Comparison of ENCODE assay signal across 29 cellular contexts in genomic region chr4:157918036-157918832, GRCh38.
"Had no signal": no experiment of that assay in that cellular context is flagged by ENCODE, and none has a peak within 500 bp of the region (broad histone marks: within the 10 kb centered on the region; RNA-seq: fewer than 3 reads in every experiment).

No MANE protein-coding gene starts in this region.

- DNase-seq: activated CD4-positive, alpha-beta T cell treated with anti-CD3 and anti-CD28 coated beads, Interleukin-2, amount 10 ng/mL, durations not matched to agents 7 days and 5 days; activated CD4-positive, CD25-positive, alpha-beta regulatory T cell treated with anti-CD3 and anti-CD28 coated beads, Interleukin-2, amount 50 U/mL, for 72 hours; activated CD8-positive, alpha-beta memory T cell treated with anti-CD3 and anti-CD28 coated beads, Interleukin-2, amount 10 ng/mL, durations not matched to agents 7 days and 5 days; activated CD8-positive, alpha-beta T cell treated with anti-CD3 and anti-CD28 coated beads for 36 hours; activated effector memory CD4-positive, alpha-beta T cell treated with anti-CD3 and anti-CD28 coated beads, Interleukin-2, amount 50 U/mL, for 16 hours; activated naive CD4-positive, alpha-beta T cell treated with anti-CD3 and anti-CD28 coated beads, Interleukin-2, amount 10 ng/mL, durations not matched to agents 7 days and 5 days; activated naive CD8-positive, alpha-beta T cell treated with anti-CD3 and anti-CD28 coated beads, Interleukin-2, amount 50 U/mL, for 24 hours; activated T-cell treated with anti-CD3 and anti-CD28 coated beads for 4 hours; caudate nucleus; dermis blood vessel endothelial cell; effector CD8-positive, alpha-beta T cell; foreskin keratinocyte; immature natural killer cell; left ventricle myocardium superior; mammary epithelial cell; posterior cingulate gyrus; sigmoid colon; stimulated activated CD4-positive, alpha-beta T cell treated with anti-CD3 and anti-CD28 coated beads, Interleukin-15, amount 100 ng/mL, for 24 hours; stomach; transverse colon; WERI-Rb-1 had no signal

- H3K27ac ChIP-seq: foreskin keratinocyte, hepatocyte, neutrophil, sigmoid colon, stomach, suprapubic skin, transverse colon, WERI-Rb-1 had no signal

- H3K27me3 Mint-ChIP-seq: activated CD4-positive, alpha-beta T cell treated with anti-CD3 and anti-CD28 coated beads, Interleukin-2, amount 10 ng/mL, durations not matched to agents 7 days and 5 days; activated CD8-positive, alpha-beta memory T cell treated with anti-CD3 and anti-CD28 coated beads, Interleukin-2, amount 10 ng/mL, durations not matched to agents 7 days and 5 days; activated CD8-positive, alpha-beta T cell treated with anti-CD3 and anti-CD28 coated beads for 36 hours; activated naive CD4-positive, alpha-beta T cell treated with anti-CD3 and anti-CD28 coated beads, Interleukin-2, amount 10 ng/mL, durations not matched to agents 7 days and 5 days; activated naive CD8-positive, alpha-beta T cell treated with anti-CD3 and anti-CD28 coated beads, Interleukin-2, amount 50 U/mL, for 24 hours; natural killer cell treated with Interleukin-12 subunit alpha and Interleukin-12 subunit beta and Interleukin-15 and Interleukin-18, amount 100 ng/mL, for 72 hours; stimulated activated memory B cell treated with anti-CD40 and anti-IgM and Interleukin-4, amounts not matched to agents 10 μg/mL and 1 μg/mL and 100 μg/mL, for 72 hours had no signal

- ATAC-seq: activated CD8-positive, alpha-beta memory T cell treated with anti-CD3 and anti-CD28 coated beads, Interleukin-2, amount 10 ng/mL, durations not matched to agents 7 days and 5 days; activated CD8-positive, alpha-beta T cell treated with anti-CD3 and anti-CD28 coated beads for 36 hours; activated naive CD8-positive, alpha-beta T cell treated with anti-CD3 and anti-CD28 coated beads, Interleukin-2, amount 50 U/mL, for 24 hours; foreskin keratinocyte; left ventricle myocardium superior; natural killer cell treated with Interleukin-12 subunit alpha and Interleukin-12 subunit beta and Interleukin-15 and Interleukin-18, amount 100 ng/mL, for 72 hours; stimulated activated memory B cell treated with anti-CD40 and anti-IgM and Interleukin-4, amounts not matched to agents 10 μg/mL and 1 μg/mL and 100 μg/mL, for 72 hours had no signal

- H3K9me3 ChIP-seq: neutrophil, sigmoid colon, suprapubic skin, transverse colon had no signal

- H3K4me3 Mint-ChIP-seq: activated CD4-positive, alpha-beta T cell treated with anti-CD3 and anti-CD28 coated beads, Interleukin-2, amount 10 ng/mL, durations not matched to agents 7 days and 5 days; activated CD8-positive, alpha-beta memory T cell treated with anti-CD3 and anti-CD28 coated beads, Interleukin-2, amount 10 ng/mL, durations not matched to agents 7 days and 5 days; activated CD8-positive, alpha-beta T cell treated with anti-CD3 and anti-CD28 coated beads for 36 hours; activated naive CD4-positive, alpha-beta T cell treated with anti-CD3 and anti-CD28 coated beads, Interleukin-2, amount 10 ng/mL, durations not matched to agents 7 days and 5 days; activated naive CD8-positive, alpha-beta T cell treated with anti-CD3 and anti-CD28 coated beads, Interleukin-2, amount 50 U/mL, for 24 hours; brain; immature natural killer cell; natural killer cell treated with Interleukin-12 subunit alpha and Interleukin-12 subunit beta and Interleukin-15 and Interleukin-18, amount 100 ng/mL, for 72 hours; stimulated activated memory B cell treated with anti-CD40 and anti-IgM and Interleukin-4, amounts not matched to agents 10 μg/mL and 1 μg/mL and 100 μg/mL, for 72 hours; T-helper 2 cell treated with Interferon-gamma antibody and Interleukin-4, amounts not matched to agents 5 μg/mL and 100 μg/mL, for 36 hours had no signal

- H3K36me3 Mint-ChIP-seq: activated CD8-positive, alpha-beta memory T cell treated with anti-CD3 and anti-CD28 coated beads, Interleukin-2, amount 10 ng/mL, durations not matched to agents 7 days and 5 days; activated naive CD4-positive, alpha-beta T cell treated with anti-CD3 and anti-CD28 coated beads, Interleukin-2, amount 10 ng/mL, durations not matched to agents 7 days and 5 days; brain; immature natural killer cell; stimulated activated memory B cell treated with anti-CD40 and anti-IgM and Interleukin-4, amounts not matched to agents 10 μg/mL and 1 μg/mL and 100 μg/mL, for 72 hours had no signal

- H3K4me2 ChIP-seq: hepatocyte, smooth muscle cell had no signal

- H3K4me3 ChIP-seq: hepatocyte, sigmoid colon, smooth muscle cell, stomach, suprapubic skin, transverse colon had no signal

- H3K27ac Mint-ChIP-seq: activated CD4-positive, alpha-beta T cell treated with anti-CD3 and anti-CD28 coated beads, Interleukin-2, amount 10 ng/mL, durations not matched to agents 7 days and 5 days; activated CD8-positive, alpha-beta memory T cell treated with anti-CD3 and anti-CD28 coated beads, Interleukin-2, amount 10 ng/mL, durations not matched to agents 7 days and 5 days; activated CD8-positive, alpha-beta T cell treated with anti-CD3 and anti-CD28 coated beads for 36 hours; activated naive CD4-positive, alpha-beta T cell treated with anti-CD3 and anti-CD28 coated beads, Interleukin-2, amount 10 ng/mL, durations not matched to agents 7 days and 5 days; activated naive CD8-positive, alpha-beta T cell treated with anti-CD3 and anti-CD28 coated beads, Interleukin-2, amount 50 U/mL, for 24 hours; brain; immature natural killer cell; natural killer cell treated with Interleukin-12 subunit alpha and Interleukin-12 subunit beta and Interleukin-15 and Interleukin-18, amount 100 ng/mL, for 72 hours; stimulated activated memory B cell treated with anti-CD40 and anti-IgM and Interleukin-4, amounts not matched to agents 10 μg/mL and 1 μg/mL and 100 μg/mL, for 72 hours; T-helper 2 cell treated with Interferon-gamma antibody and Interleukin-4, amounts not matched to agents 5 μg/mL and 100 μg/mL, for 36 hours had no signal

- H3K4me1 Mint-ChIP-seq: activated CD4-positive, alpha-beta T cell treated with anti-CD3 and anti-CD28 coated beads, Interleukin-2, amount 10 ng/mL, durations not matched to agents 7 days and 5 days; activated CD8-positive, alpha-beta memory T cell treated with anti-CD3 and anti-CD28 coated beads, Interleukin-2, amount 10 ng/mL, durations not matched to agents 7 days and 5 days; activated naive CD4-positive, alpha-beta T cell treated with anti-CD3 and anti-CD28 coated beads, Interleukin-2, amount 10 ng/mL, durations not matched to agents 7 days and 5 days; activated naive CD8-positive, alpha-beta T cell treated with anti-CD3 and anti-CD28 coated beads, Interleukin-2, amount 50 U/mL, for 24 hours; brain; immature natural killer cell; stimulated activated memory B cell treated with anti-CD40 and anti-IgM and Interleukin-4, amounts not matched to agents 10 μg/mL and 1 μg/mL and 100 μg/mL, for 72 hours had no signal

- H3K4me1 ChIP-seq: foreskin keratinocyte, stomach, suprapubic skin, transverse colon had no signal

- H3K36me3 ChIP-seq: neutrophil, sigmoid colon, stomach, suprapubic skin, transverse colon, WERI-Rb-1 had no signal

- H3K27me3 ChIP-seq: foreskin keratinocyte, hepatocyte, neutrophil, sigmoid colon, stomach, suprapubic skin, transverse colon had no signal
